16 cellular contexts compared by ENCODE assay signal in the genomic region with DNA sequence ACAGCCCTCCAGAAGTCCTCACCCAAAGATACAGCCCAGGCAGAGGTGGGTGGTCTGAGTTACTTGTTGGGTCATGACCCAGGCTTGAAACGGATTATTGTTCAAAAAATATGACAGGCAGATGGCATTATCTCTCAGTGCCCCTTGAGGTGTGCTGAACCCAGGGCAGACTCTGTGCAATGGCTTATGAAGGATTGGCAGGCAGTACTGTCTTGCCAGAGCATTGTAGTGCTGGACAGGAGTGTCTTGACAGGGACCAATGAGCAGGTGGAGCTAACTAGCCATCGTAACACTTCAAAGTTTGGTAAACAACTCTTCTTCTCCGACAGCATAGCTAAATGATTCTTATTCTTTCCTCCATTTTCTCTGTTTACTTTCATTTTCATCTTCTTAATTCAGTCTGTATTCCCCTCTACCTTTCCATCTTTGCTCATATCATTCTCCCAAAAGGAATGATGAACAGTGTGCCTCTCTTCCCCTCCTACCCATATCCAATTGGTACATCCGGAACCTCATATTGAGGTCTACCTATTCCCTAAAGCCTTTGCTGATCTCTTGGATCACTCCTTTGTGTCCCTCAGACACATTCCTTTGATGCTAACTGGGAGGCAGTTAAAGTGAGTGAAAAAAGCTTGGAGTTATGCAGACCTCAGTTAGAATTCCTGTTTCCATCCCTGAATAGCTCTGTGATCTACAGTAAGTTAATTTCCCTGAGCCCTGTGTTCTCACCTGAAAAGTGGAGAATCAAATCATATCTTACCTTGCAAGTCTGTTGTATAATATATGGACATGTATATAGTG. TPM values are rescaled to one million over a fixed set of nuclear protein-coding genes. Genes with fewer than 3 reads are reported as not detected.
DNase-seq lines count a peak whose midpoint lies in the region; ATAC-seq, FAIRE-seq and TF ChIP-seq lines count a peak whose summit lies in the region.
"Had no signal": no experiment of that assay in that cellular context is flagged by ENCODE, and none has a peak within 500 bp of the region (broad histone marks: within the 10 kb centered on the region; RNA-seq: fewer than 3 reads in every experiment).

No MANE protein-coding gene starts in this region.

- ATAC-seq in mucosa of descending colon = peak; percentile 39

- no peak overlapping the region for H3K4me3 Mint-ChIP-seq in IgD-negative memory B cell
- H3K4me3 Mint-ChIP-seq: activated naive CD8-positive, alpha-beta T cell treated with anti-CD3 and anti-CD28 coated beads, Interleukin-2, amount 10 ng/mL, durations not matched to agents 7 days and 5 days had no signal

- DNase-seq in AG10803 (ENCODE audit: low read depth) (peak; percentile 29), brain microvascular endothelial cell (no peak), mucosa of descending colon (no peak), HTR-8/SVneo (ENCODE audit: insufficient read length, low spot score) (no peak), NCI-H446 treated with DMSO at 0.1 percent for 48 hours (lab: John Stamatoyannopoulos, UW) (no peak), foreskin melanocyte (no peak)
- DNase-seq in activated CD4-positive, alpha-beta T cell treated with anti-CD3 and anti-CD28 coated beads for 4 hours = no peak
- DNase-seq: activated naive CD8-positive, alpha-beta T cell treated with anti-CD3 and anti-CD28 coated beads, Interleukin-2, amount 10 ng/mL, durations not matched to agents 7 days and 5 days; cortex of kidney; GF-D8; KG1; NCI-H2107; T1000 had no signal

- H3K9me3 Mint-ChIP-seq in IgD-negative memory B cell = no peaks in the 10 kb centered on the region
- H3K9me3 Mint-ChIP-seq: activated naive CD8-positive, alpha-beta T cell treated with anti-CD3 and anti-CD28 coated beads, Interleukin-2, amount 10 ng/mL, durations not matched to agents 7 days and 5 days had no signal

- TF ChIP-seq CTCF in AG10803 (conservative IDR thresholded peaks at IDR 0.05; ENCODE audit: low read length) (no peak), brain microvascular endothelial cell (IDR thresholded peaks at IDR 0.05; ENCODE audit: low read depth, low read length, missing control alignments) (no peak), mucosa of descending colon (IDR thresholded peaks at IDR 0.05) (no peak)

- H3K9me3 ChIP-seq in mucosa of descending colon = no peaks in the 10 kb centered on the region
- H3K9me3 ChIP-seq: BLaER1 treated with 17β-estradiol and CSF1 and Interleukin-3, amounts not matched to agents 10 nM and 100 nM had no signal

- H3K36me3 ChIP-seq in brain microvascular endothelial cell (replicated peaks) = no peaks in the 10 kb centered on the region
- no peaks in the 10 kb centered on the region for H3K36me3 ChIP-seq in mucosa of descending colon (ENCODE audit: low read depth)

- intact Hi-C loops in mucosa of descending colon (cut with DNase I, micrococcal nuclease) = no loop called here

- no peaks in the 10 kb centered on the region for H3K27me3 ChIP-seq in brain microvascular endothelial cell (replicated peaks)
- H3K27me3 ChIP-seq: BLaER1 treated with 17β-estradiol and CSF1 and Interleukin-3, amounts not matched to agents 10 nM and 100 nM had no signal

- H3K4me3 ChIP-seq in AG10803 (ENCODE audit: low read length) (no peak overlapping the region), brain microvascular endothelial cell (ENCODE audit: low read depth, low read length) (no peak overlapping the region), mucosa of descending colon (no peak overlapping the region)
- H3K4me3 ChIP-seq: BLaER1 treated with 17β-estradiol and CSF1 and Interleukin-3, amounts not matched to agents 10 nM and 100 nM had no signal

- H3K27ac Mint-ChIP-seq in IgD-negative memory B cell = peak overlapping the region in 2 of 3 donors; percentile 17 to 21
- H3K27ac Mint-ChIP-seq: activated naive CD8-positive, alpha-beta T cell treated with anti-CD3 and anti-CD28 coated beads, Interleukin-2, amount 10 ng/mL, durations not matched to agents 7 days and 5 days had no signal

- FAIRE-seq in HTR-8/SVneo (lab: Jason Lieb, UNC) = no peak
- FAIRE-seq: islet of Langerhans had no signal

- peaks cover 11% of the 10 kb centered on the region for H3K4me1 ChIP-seq in mucosa of descending colon (ENCODE audit: low read depth)

- peak overlapping the region; percentile 28 for H3K27ac ChIP-seq in brain microvascular endothelial cell
- H3K27ac ChIP-seq: BLaER1 treated with 17β-estradiol and CSF1 and Interleukin-3, amounts not matched to agents 10 nM and 100 nM had no signal

- no peaks in the 10 kb centered on the region for H3K27me3 Mint-ChIP-seq in IgD-negative memory B cell
- H3K27me3 Mint-ChIP-seq: activated naive CD8-positive, alpha-beta T cell treated with anti-CD3 and anti-CD28 coated beads, Interleukin-2, amount 10 ng/mL, durations not matched to agents 7 days and 5 days had no signal

- in situ Hi-C loops in brain microvascular endothelial cell (cut with HindIII; ENCODE audit: low pct_ligation_motif_present, low sequenced_read_pairs) = no loop called here

- H3K36me3 Mint-ChIP-seq in IgD-negative memory B cell = peaks cover 15% of the 10 kb centered on the region

- H3K4me1 Mint-ChIP-seq in IgD-negative memory B cell = peaks cover 7 to 21% (median 15%) of the 10 kb centered on the region in 3 donors

RNA-seq across cellular contexts. Expression of a gene that starts 2.6 kb away (rescaled TPM):
- polyA plus RNA-seq in IgD-negative memory B cell = not detected
- 1 to 10 TPM in 2 of 3 donors, under 1 TPM in 1; 0.60 to 1.7 (median 1.2) TPM for total RNA-seq in mucosa of descending colon
